8 cellular contexts compared by ENCODE assay signal in the genomic region with DNA sequence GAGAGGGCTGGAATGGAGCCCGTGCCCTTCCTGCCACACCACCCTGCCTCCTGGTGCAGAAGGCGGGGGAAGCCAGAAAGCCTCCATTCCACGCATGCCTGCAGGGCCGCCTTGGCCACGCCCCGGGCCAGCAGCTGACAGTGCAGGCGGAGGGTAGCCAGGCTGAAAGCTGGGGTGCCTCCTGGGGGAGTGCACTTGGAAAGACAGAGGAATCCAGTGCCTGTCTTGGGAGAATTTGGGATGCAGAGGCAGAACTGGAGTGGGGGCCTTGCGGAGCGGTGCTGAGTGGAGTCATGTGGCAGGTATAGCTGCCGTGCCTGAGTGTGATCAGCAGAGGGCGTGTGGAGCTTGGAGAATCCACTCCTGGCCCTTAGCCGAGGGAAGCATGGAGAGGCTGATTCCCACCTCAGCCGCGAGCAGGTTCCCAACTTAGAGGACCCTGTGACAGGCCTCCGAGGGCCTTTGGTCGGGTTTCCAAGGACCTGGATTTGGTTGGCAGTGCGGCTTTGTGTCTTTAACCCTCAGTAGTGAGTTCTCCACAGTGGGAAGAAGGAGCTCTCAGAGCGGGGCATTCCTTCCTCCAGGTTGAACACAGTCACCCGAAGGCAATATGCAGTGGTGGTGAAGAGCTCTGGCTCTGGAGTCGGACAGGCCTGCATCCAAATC. TPM values are rescaled to one million over a fixed set of nuclear protein-coding genes. Genes with fewer than 3 reads are reported as not detected.
DNase-seq lines count a peak whose midpoint lies in the region; ATAC-seq and TF ChIP-seq lines count a peak whose summit lies in the region.

No MANE protein-coding gene starts in this region.

- H3K4me1 Mint-ChIP-seq in progenitor cell of endocrine pancreas (ENCODE audit: low read depth): peaks cover 4% of the 10 kb centered on the region

- no peak overlapping the region for H3K27ac Mint-ChIP-seq in progenitor cell of endocrine pancreas

- intact Hi-C loops in heart right ventricle (cut with DNase I): loop anchor here (1.0 to 10.0 kb wide), 7 partner anchors 45 to 275 kb away; a partner anchor contains a TSS

- H3K27me3 Mint-ChIP-seq in progenitor cell of endocrine pancreas: no peaks in the 10 kb centered on the region

- peak; percentile 38 for DNase-seq in DMS153 (lab: John Stamatoyannopoulos, UW)
- peak; percentile 95 for DNase-seq in H7
- DNase-seq in NCI-H1092 treated with DMSO at 0.1 percent for 48 hours (lab: John Stamatoyannopoulos, UW): peak; percentile 82
- peak; percentile 76 for DNase-seq in SW480 (ENCODE audit: low spot score)
- DNase-seq in amniotic epithelial cell (ENCODE audit: low read depth): peak; percentile 67
- DNase-seq in heart right ventricle: peak; percentile 78 to 85
- peak; percentile 58 for DNase-seq in progenitor cell of endocrine pancreas (ENCODE audit: low spot score, unreplicated experiment)
- DNase-seq in ureter (ENCODE audit: low spot score): peak; percentile 88

- peaks cover 2 to 34% (median 26%) of the 10 kb centered on the region in 9 donors for H3K4me1 ChIP-seq in heart right ventricle

- peaks cover 39% of the 10 kb centered on the region for H3K27me3 ChIP-seq in H7 (ENCODE audit: control insufficient read depth, insufficient read depth, low read length)
- no peaks in the 10 kb centered on the region for H3K27me3 ChIP-seq in heart right ventricle

- peak; percentile 87 to 93 (median 92) for ATAC-seq in heart right ventricle

- no peaks in the 10 kb centered on the region for H3K36me3 Mint-ChIP-seq in progenitor cell of endocrine pancreas (ENCODE audit: insufficient read depth)

- peak overlapping the region; percentile 67 for H3K4me3 Mint-ChIP-seq in progenitor cell of endocrine pancreas (ENCODE audit: low read depth)

- H3K27ac ChIP-seq in heart right ventricle: peak overlapping the region in 9 of 10 donors; percentile 10 to 82 (median 61)

- TF ChIP-seq CTCF in heart right ventricle (IDR thresholded peaks at IDR 0.05): peak; percentile 82 to 98 (median 91)
- TF ChIP-seq CTCF in progenitor cell of endocrine pancreas (IDR thresholded peaks at IDR 0.05; ENCODE audit: unreplicated experiment): peak; percentile 84

- WGBS in heart right ventricle, 2 donors: 8 to 11% methylated on average over 20 of the region's 20 CpGs

- H3K9me3 ChIP-seq in heart right ventricle: no peaks in the 10 kb centered on the region

- H3K4me3 ChIP-seq in H7 (ENCODE audit: insufficient read depth, low read depth, low read length): no peak overlapping the region; the same call in 1 of the 2 replicates
- H3K4me3 ChIP-seq in heart right ventricle: peak overlapping the region in 9 of 10 donors; percentile 20 to 60 (median 54)

- H3K36me3 ChIP-seq in H7 (replicated peaks; ENCODE audit: control insufficient read depth, insufficient read depth, low read length) (no peaks in the 10 kb centered on the region), heart right ventricle (peaks cover 0 to 28% (median 0%) of the 10 kb centered on the region in 9 donors)

- H3K9me3 Mint-ChIP-seq in progenitor cell of endocrine pancreas (ENCODE audit: low read depth): no peaks in the 10 kb centered on the region

RNA-seq across cellular contexts. Expression of a gene that starts 9.1 kb away (rescaled TPM):
- total RNA-seq in H7 (2014; rRNA removed; shearing (Covaris generic)): 74.3 and 99.6 TPM in 2 replicates
- total RNA-seq in heart right ventricle (10 to 100 TPM; 39.2 to 64.3 (median 51.2) TPM), progenitor cell of endocrine pancreas (54.4 and 60.9 TPM in 2 replicates), ureter (57.7 TPM)
- 10 to 100 TPM; 18.7 to 75.7 TPM for polyA plus RNA-seq in heart right ventricle

RNA-seq across cellular contexts. Expression of a gene that starts 21.8 kb away (rescaled TPM):
- total RNA-seq in H7 (2014; rRNA removed; shearing (Covaris generic)): 26.2 and 39.0 TPM in 2 replicates
- total RNA-seq in heart right ventricle (10 to 100 TPM in 9 of 10 donors, 1 to 10 TPM in 1; 10.0 to 26.3 (median 15.5) TPM), progenitor cell of endocrine pancreas (26.4 and 28.3 TPM in 2 replicates), ureter (37.1 TPM)
- polyA plus RNA-seq in heart right ventricle: 10 to 100 TPM; 35.0 to 37.2 TPM

RNA-seq across cellular contexts. Expression of a gene that starts 39.5 kb away (rescaled TPM):
- 45.9 and 55.3 TPM in 2 replicates for total RNA-seq in H7 (2014; rRNA removed; shearing (Covaris generic))
- total RNA-seq in heart right ventricle (10 to 100 TPM; 26.5 to 35.8 (median 30.0) TPM), progenitor cell of endocrine pancreas (64.5 and 68.5 TPM in 2 replicates), ureter (91.8 TPM)
- polyA plus RNA-seq in heart right ventricle: 10 to 100 TPM; 36.3 to 42.8 TPM

RNA-seq across cellular contexts. Expression of a gene that starts 39.9 kb away (rescaled TPM):
- total RNA-seq in H7 (2014; rRNA removed; shearing (Covaris generic)): 35.5 and 51.9 TPM in 2 replicates
- total RNA-seq in heart right ventricle (10 to 100 TPM; 32.8 to 50.3 (median 44.2) TPM), progenitor cell of endocrine pancreas (29.2 and 31.6 TPM in 2 replicates), ureter (32.7 TPM)
- 10 to 100 TPM; 18.0 to 27.4 TPM for polyA plus RNA-seq in heart right ventricle

RNA-seq across cellular contexts. Expression of a gene that starts 58.5 kb away (rescaled TPM):
- 12.6 and 15.5 TPM in 2 replicates for total RNA-seq in H7 (2014; rRNA removed; shearing (Covaris generic))
- total RNA-seq in heart right ventricle (10 to 100 TPM in 5 of 10 donors, 1 to 10 TPM in 5; 3.5 to 30.4 (median 10.0) TPM), progenitor cell of endocrine pancreas (19.6 and 25.6 TPM in 2 replicates), ureter (51.3 TPM)
- 10 to 100 TPM; 10.6 to 11.3 TPM for polyA plus RNA-seq in heart right ventricle

Comparison
In these comparisons a context has a peak if more than half of its experiments do, and no peak if none do; other contexts are left out.
1. DNase-seq: peak in every context shown above with its lines; median percentile 95 in H7; 88 in ureter; 82 in NCI-H1092 treated with DMSO at 0.1 percent for 48 hours; 82 in heart right ventricle; 76 in SW480; 67 in amniotic epithelial cell; 58 in progenitor cell of endocrine pancreas; 38 in DMS153.